ENCODE assay signal across 11 cellular contexts in the genomic region with DNA sequence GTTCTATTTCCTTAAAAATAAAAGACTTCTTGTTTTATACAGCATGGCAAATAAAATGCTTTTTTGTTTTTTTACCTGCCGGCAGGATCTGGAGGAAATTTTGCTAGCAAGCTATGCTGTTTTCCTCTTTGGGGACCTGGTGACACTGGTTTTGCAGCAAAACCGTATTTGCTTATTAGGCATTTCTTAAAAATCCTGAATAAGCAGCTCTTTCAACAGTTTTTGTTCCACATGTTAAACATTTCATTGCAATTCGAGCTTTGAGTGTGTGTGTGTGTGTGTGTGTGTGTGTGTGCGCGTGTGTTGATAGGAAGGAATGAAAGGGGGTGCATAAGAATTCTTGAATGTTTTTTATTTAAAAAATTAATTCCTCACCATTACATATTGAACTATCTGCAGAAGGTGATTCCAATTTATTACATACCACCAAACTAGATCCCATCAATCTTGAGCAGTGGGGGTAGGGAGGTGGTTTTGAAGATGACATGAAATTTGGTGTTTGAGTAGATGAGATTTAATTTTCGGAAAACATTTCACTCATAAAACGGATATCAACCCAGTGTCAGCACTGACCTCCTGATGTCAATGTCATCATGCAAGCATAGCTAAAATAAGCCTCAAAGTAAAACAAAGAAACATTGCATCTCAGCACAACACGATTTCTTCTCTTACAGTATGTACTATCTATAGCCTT. TPM values are rescaled to one million over a fixed set of nuclear protein-coding genes. Genes with fewer than 3 reads are reported as not detected.
A peak's percentile ranks its signal among the peaks of the same experiment; 100 is the strongest.
DNase-seq lines count a peak whose midpoint lies in the region; ATAC-seq and TF ChIP-seq lines count a peak whose summit lies in the region.
"Had no signal": no experiment of that assay in that cellular context is flagged by ENCODE, and none has a peak within 500 bp of the region (broad histone marks: within the 10 kb centered on the region; RNA-seq: fewer than 3 reads in every experiment).

No MANE protein-coding gene starts in this region.

- no peaks in the 10 kb centered on the region for H3K27me3 ChIP-seq in dorsolateral prefrontal cortex

- H3K4me3 Mint-ChIP-seq in chondrocyte (ENCODE audit: unreplicated experiment): no peak overlapping the region

- peak; percentile 44 for DNase-seq in NCI-H2227 treated with DMSO at 0.1 percent for 48 hours (lab: John Stamatoyannopoulos, UW)
- no peak for DNase-seq in dorsolateral prefrontal cortex
- DNase-seq in pons (ENCODE audit: low spot score): peak; percentile 61
- no peak for DNase-seq in chondrocyte (ENCODE audit: low spot score)
- DNase-seq in GF-D8 (lab: John Stamatoyannopoulos, UW): no peak
- DNase-seq in HK-2 (ENCODE audit: unreplicated experiment): no peak
- DNase-seq: left cardiac atrium; NCI-H1105 treated with DMSO at 0.1 percent for 48 hours; stimulated activated naive CD8-positive, alpha-beta T cell treated with anti-CD3 and anti-CD28 coated beads, Interleukin-15, Interleukin-2, amounts not matched to agents 100 U/mL and 50 U/mL, for 24 hours had no signal

- intact Hi-C loops in dorsolateral prefrontal cortex (cut with DNase I): no loop called here

- TF ChIP-seq CTCF in GM12875 (IDR thresholded peaks at IDR 0.05; ENCODE audit: borderline replicate concordance, insufficient read depth, low read depth, low read length): no peak
- peak in 1 of 56 donors; percentile 6 for TF ChIP-seq CTCF in dorsolateral prefrontal cortex (IDR thresholded peaks at IDR 0.05 in 54 of 56, conservative IDR thresholded peaks at IDR 0.05 in 2 of 56; ENCODE audit: low read depth in 1 of 56, partially characterized antibody in 56 of 56)
- TF ChIP-seq CTCF in chondrocyte (IDR thresholded peaks at IDR 0.05): no peak

- H3K9me3 Mint-ChIP-seq in chondrocyte (ENCODE audit: low read depth): no peaks in the 10 kb centered on the region

- no peak for ATAC-seq in GM21825 (IDR thresholded peaks at IDR 0.05; ENCODE audit: unreplicated experiment)
- ATAC-seq: left cardiac atrium; stimulated activated naive CD8-positive, alpha-beta T cell treated with anti-CD3 and anti-CD28 coated beads, Interleukin-15, Interleukin-2, amounts not matched to agents 100 U/mL and 50 U/mL, for 24 hours had no signal

- no peak overlapping the region for H3K27ac Mint-ChIP-seq in chondrocyte (ENCODE audit: unreplicated experiment)

- H3K4me3 ChIP-seq in GM12875 (ENCODE audit: low read depth, low read length) (peak overlapping the region; percentile 57), dorsolateral prefrontal cortex (peak overlapping the region; percentile 39 to 73 (median 59))

- H3K27ac ChIP-seq in dorsolateral prefrontal cortex: peak overlapping the region; percentile 63 to 96 (median 90)

- peaks cover 43% of the 10 kb centered on the region for H3K4me1 Mint-ChIP-seq in chondrocyte (ENCODE audit: low read depth)

- peaks cover 13% of the 10 kb centered on the region for H3K36me3 Mint-ChIP-seq in chondrocyte (ENCODE audit: low read depth)

- H3K27me3 Mint-ChIP-seq in chondrocyte (ENCODE audit: low read depth): no peaks in the 10 kb centered on the region

RNA-seq across cellular contexts. Expression of gene ZBTB38, which starts 17.2 kb away (rescaled TPM):
- total RNA-seq in dorsolateral prefrontal cortex (100 to 1,000 TPM; 101 to 187 (median 131) TPM), chondrocyte (50.4 to 71.1 TPM (median 64.6 TPM) in 3 replicates)

Comparison
In these comparisons a context has a peak if more than half of its experiments do, and no peak if none do; other contexts are left out.
1. DNase-seq: peak in NCI-H2227 treated with DMSO at 0.1 percent for 48 hours (single experiment) and pons (single experiment); none in dorsolateral prefrontal cortex (0 of 10), chondrocyte (single experiment), GF-D8 (single experiment) and HK-2 (single experiment).